ENCODE assay signal across 8 cellular contexts in genomic region chr3:58899159-58899952, GRCh38.
A peak's percentile ranks its signal among the peaks of the same experiment; 100 is the strongest.
DNase-seq lines count a peak whose midpoint lies in the region; ATAC-seq and TF ChIP-seq lines count a peak whose summit lies in the region.

No MANE protein-coding gene starts in this region.

- no peak for TF ChIP-seq CTCF in type B pancreatic cell (conservative IDR thresholded peaks at IDR 0.05)

- H3K4me3 Mint-ChIP-seq in effector memory CD8-positive, alpha-beta T cell, result no peak overlapping the region
- H3K4me3 Mint-ChIP-seq in type B pancreatic cell, result no peak overlapping the region

- H3K27me3 Mint-ChIP-seq in effector memory CD8-positive, alpha-beta T cell, result no peaks in the 10 kb centered on the region
- no peaks in the 10 kb centered on the region for H3K27me3 Mint-ChIP-seq in type B pancreatic cell

- H3K4me1 Mint-ChIP-seq in effector memory CD8-positive, alpha-beta T cell (ENCODE audit: low read depth in 2 of 2), result peaks cover 0 to 3% of the 10 kb centered on the region in 2 donors
- H3K4me1 Mint-ChIP-seq in type B pancreatic cell (ENCODE audit: unreplicated experiment), result peaks cover 12% of the 10 kb centered on the region

- ATAC-seq in GM18907 (IDR thresholded peaks at IDR 0.05; ENCODE audit: unreplicated experiment), result peak; percentile 94
- ATAC-seq in HG02852 (IDR thresholded peaks at IDR 0.05; ENCODE audit: unreplicated experiment), result peak; percentile 85
- ATAC-seq in effector memory CD8-positive, alpha-beta T cell (replicated peaks), result peak; percentile 31
- peak; percentile 32 for ATAC-seq in sciatic nerve

- H3K36me3 Mint-ChIP-seq in effector memory CD8-positive, alpha-beta T cell (ENCODE audit: insufficient read depth), result no peaks in the 10 kb centered on the region
- no peaks in the 10 kb centered on the region for H3K36me3 Mint-ChIP-seq in type B pancreatic cell

- no peak overlapping the region for H3K27ac Mint-ChIP-seq in effector memory CD8-positive, alpha-beta T cell
- H3K27ac Mint-ChIP-seq in type B pancreatic cell, result no peak overlapping the region

- peaks cover 2 to 8% of the 10 kb centered on the region in 2 donors for H3K9me3 Mint-ChIP-seq in effector memory CD8-positive, alpha-beta T cell
- peaks cover 17% of the 10 kb centered on the region for H3K9me3 Mint-ChIP-seq in type B pancreatic cell

- DNase-seq in SK-N-DZ (ENCODE audit: low spot score), result peak; percentile 37
- DNase-seq in effector memory CD8-positive, alpha-beta T cell, result no peak
- DNase-seq in sciatic nerve (ENCODE audit: low spot score), result no peak
- DNase-seq in kidney tubule cell (ENCODE audit: low spot score), result no peak
- no peak for DNase-seq in pons (ENCODE audit: low spot score)
- no peak for DNase-seq in type B pancreatic cell (ENCODE audit: extremely low spot score, unreplicated experiment)

- intact Hi-C loops in sciatic nerve (cut with DNase I), result no loop called here

Comparison
In these comparisons a context has a peak if more than half of its experiments do, and no peak if none do; other contexts are left out.
1. ATAC-seq: peak in every context shown above with its lines; median percentile 94 in GM18907; 85 in HG02852; 32 in sciatic nerve; 31 in effector memory CD8-positive, alpha-beta T cell.